Comparison of ENCODE assay signal across 1 cellular context in genomic region chr3:121574449-121574848, GRCh38.
A peak's percentile ranks its signal among the peaks of the same experiment; 100 is the strongest.
TF ChIP-seq lines count a peak whose summit lies in the region.

No MANE protein-coding gene starts in this region.

TF ChIP-seq in K562, 482 proteins besides CTCF, POLR2A, EP300 and RAD21 (continued from another document and continues in another):
- TF ChIP-seq, protein P1, sequence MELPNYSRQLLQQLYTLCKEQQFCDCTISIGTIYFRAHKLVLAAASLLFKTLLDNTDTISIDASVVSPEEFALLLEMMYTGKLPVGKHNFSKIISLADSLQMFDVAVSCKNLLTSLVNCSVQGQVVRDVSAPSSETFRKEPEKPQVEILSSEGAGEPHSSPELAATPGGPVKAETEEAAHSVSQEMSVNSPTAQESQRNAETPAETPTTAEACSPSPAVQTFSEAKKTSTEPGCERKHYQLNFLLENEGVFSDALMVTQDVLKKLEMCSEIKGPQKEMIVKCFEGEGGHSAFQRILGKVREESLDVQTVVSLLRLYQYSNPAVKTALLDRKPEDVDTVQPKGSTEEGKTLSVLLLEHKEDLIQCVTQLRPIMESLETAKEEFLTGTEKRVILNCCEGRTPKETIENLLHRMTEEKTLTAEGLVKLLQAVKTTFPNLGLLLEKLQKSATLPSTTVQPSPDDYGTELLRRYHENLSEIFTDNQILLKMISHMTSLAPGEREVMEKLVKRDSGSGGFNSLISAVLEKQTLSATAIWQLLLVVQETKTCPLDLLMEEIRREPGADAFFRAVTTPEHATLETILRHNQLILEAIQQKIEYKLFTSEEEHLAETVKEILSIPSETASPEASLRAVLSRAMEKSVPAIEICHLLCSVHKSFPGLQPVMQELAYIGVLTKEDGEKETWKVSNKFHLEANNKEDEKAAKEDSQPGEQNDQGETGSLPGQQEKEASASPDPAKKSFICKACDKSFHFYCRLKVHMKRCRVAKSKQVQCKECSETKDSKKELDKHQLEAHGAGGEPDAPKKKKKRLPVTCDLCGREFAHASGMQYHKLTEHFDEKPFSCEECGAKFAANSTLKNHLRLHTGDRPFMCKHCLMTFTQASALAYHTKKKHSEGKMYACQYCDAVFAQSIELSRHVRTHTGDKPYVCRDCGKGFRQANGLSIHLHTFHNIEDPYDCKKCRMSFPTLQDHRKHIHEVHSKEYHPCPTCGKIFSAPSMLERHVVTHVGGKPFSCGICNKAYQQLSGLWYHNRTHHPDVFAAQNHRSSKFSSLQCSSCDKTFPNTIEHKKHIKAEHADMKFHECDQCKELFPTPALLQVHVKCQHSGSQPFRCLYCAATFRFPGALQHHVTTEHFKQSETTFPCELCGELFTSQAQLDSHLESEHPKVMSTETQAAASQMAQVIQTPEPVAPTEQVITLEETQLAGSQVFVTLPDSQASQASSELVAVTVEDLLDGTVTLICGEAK (IDR thresholded peaks at IDR 0.05) = no peak; the same call in 1 of the 2 replicates
- TF ChIP-seq, protein P1 (CRISPR knock-in tag; IDR thresholded peaks at IDR 0.05) = no peak
- TF ChIP-seq ZNF311 (CRISPR knock-in tag; IDR thresholded peaks at IDR 0.05) (no peak), DMBX1 (CRISPR knock-in tag; IDR thresholded peaks at IDR 0.05; ENCODE audit: borderline replicate concordance) (no peak), ADNP (tag; IDR thresholded peaks at IDR 0.05) (no peak), MED1 (CRISPR knock-in tag; IDR thresholded peaks at IDR 0.05; ENCODE audit: borderline replicate concordance) (no peak), ZNF436 (CRISPR knock-in tag; IDR thresholded peaks at IDR 0.05) (no peak), ZKSCAN1 (IDR thresholded peaks at IDR 0.05; ENCODE audit: low read depth, low read length) (no peak), JUND (IDR thresholded peaks at IDR 0.05; ENCODE audit: borderline replicate concordance, low read depth, low read length) (peak; percentile 92), JUND (tag; IDR thresholded peaks at IDR 0.05; ENCODE audit: borderline replicate concordance, low read depth, low read length) (peak; percentile 89; the same call in 2 of the 3 replicates), CXXC5 (CRISPR knock-in tag; IDR thresholded peaks at IDR 0.05) (no peak), AFF4 (CRISPR knock-in tag; IDR thresholded peaks at IDR 0.05) (no peak), TSHZ1 (CRISPR knock-in tag; IDR thresholded peaks at IDR 0.05) (no peak), ZNF354B (CRISPR knock-in tag; IDR thresholded peaks at IDR 0.05) (no peak), CBX1 (IDR thresholded peaks at IDR 0.05; ENCODE audit: low read depth) (no peak), ARID1B (IDR thresholded peaks at IDR 0.05) (peak; percentile 87), SNIP1 (IDR thresholded peaks at IDR 0.05; ENCODE audit: low read depth) (no peak), EZH2 (IDR thresholded peaks at IDR 0.05; ENCODE audit: borderline replicate concordance, low read depth, low read length) (no peak), ZNF24 (IDR thresholded peaks at IDR 0.05) (no peak), CTBP1 (IDR thresholded peaks at IDR 0.05; ENCODE audit: borderline replicate concordance) (peak; percentile 40; the same call in 1 of the 2 replicates), ZNF699 (CRISPR knock-in tag; IDR thresholded peaks at IDR 0.05; ENCODE audit: insufficient replicate concordance) (no peak), ZBTB26 (CRISPR knock-in tag; IDR thresholded peaks at IDR 0.05) (no peak), MAFF (IDR thresholded peaks at IDR 0.05; ENCODE audit: low read length) (peak; percentile 86), ILK (tag; IDR thresholded peaks at IDR 0.05; ENCODE audit: borderline replicate concordance, low read depth) (no peak), RFX1 (IDR thresholded peaks at IDR 0.05) (no peak), ZNF239 (CRISPR knock-in tag; IDR thresholded peaks at IDR 0.05) (no peak), CBX5 (IDR thresholded peaks at IDR 0.05; ENCODE audit: borderline replicate concordance, low read depth) (no peak), NRF1 (conservative IDR thresholded peaks at IDR 0.05 in 1 of 2, IDR thresholded peaks at IDR 0.05 in 1 of 2) (no peak), NCOA2 (IDR thresholded peaks at IDR 0.05; ENCODE audit: partially characterized antibody in 2 of 2) (no peak), PHF20 (IDR thresholded peaks at IDR 0.05; ENCODE audit: partially characterized antibody) (no peak), RBM17 (IDR thresholded peaks at IDR 0.05; ENCODE audit: borderline replicate concordance, low read depth, low read length) (no peak), MAFK (IDR thresholded peaks at IDR 0.05; ENCODE audit: low read length) (peak; percentile 67; the same call in 1 of the 2 replicates), TRIM24 (IDR thresholded peaks at IDR 0.05) (peak; percentile 35 to 60; a peak in 1 of 4 replicates), ZKSCAN8 (CRISPR knock-in tag; IDR thresholded peaks at IDR 0.05) (no peak), HIVEP1 (CRISPR knock-in tag; IDR thresholded peaks at IDR 0.05) (no peak), MTA1 (IDR thresholded peaks at IDR 0.05; ENCODE audit: borderline replicate concordance) (no peak), PRPF4 (IDR thresholded peaks at IDR 0.05; ENCODE audit: insufficient read depth, low read depth, low read length, poor library complexity, severe bottlenecking) (no peak), ZNF780A (CRISPR knock-in tag; IDR thresholded peaks at IDR 0.05) (no peak), FOXP4 (CRISPR knock-in tag; IDR thresholded peaks at IDR 0.05; ENCODE audit: borderline replicate concordance) (no peak), BDP1 (IDR thresholded peaks at IDR 0.05; ENCODE audit: insufficient read depth, insufficient read length) (no peak)
- TF ChIP-seq, protein P2, sequence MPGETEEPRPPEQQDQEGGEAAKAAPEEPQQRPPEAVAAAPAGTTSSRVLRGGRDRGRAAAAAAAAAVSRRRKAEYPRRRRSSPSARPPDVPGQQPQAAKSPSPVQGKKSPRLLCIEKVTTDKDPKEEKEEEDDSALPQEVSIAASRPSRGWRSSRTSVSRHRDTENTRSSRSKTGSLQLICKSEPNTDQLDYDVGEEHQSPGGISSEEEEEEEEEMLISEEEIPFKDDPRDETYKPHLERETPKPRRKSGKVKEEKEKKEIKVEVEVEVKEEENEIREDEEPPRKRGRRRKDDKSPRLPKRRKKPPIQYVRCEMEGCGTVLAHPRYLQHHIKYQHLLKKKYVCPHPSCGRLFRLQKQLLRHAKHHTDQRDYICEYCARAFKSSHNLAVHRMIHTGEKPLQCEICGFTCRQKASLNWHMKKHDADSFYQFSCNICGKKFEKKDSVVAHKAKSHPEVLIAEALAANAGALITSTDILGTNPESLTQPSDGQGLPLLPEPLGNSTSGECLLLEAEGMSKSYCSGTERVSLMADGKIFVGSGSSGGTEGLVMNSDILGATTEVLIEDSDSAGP (CRISPR knock-in tag; IDR thresholded peaks at IDR 0.05) = no peak
- TF ChIP-seq, protein P3, sequence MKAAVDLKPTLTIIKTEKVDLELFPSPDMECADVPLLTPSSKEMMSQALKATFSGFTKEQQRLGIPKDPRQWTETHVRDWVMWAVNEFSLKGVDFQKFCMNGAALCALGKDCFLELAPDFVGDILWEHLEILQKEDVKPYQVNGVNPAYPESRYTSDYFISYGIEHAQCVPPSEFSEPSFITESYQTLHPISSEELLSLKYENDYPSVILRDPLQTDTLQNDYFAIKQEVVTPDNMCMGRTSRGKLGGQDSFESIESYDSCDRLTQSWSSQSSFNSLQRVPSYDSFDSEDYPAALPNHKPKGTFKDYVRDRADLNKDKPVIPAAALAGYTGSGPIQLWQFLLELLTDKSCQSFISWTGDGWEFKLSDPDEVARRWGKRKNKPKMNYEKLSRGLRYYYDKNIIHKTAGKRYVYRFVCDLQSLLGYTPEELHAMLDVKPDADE (conservative IDR thresholded peaks at IDR 0.05; ENCODE audit: control insufficient read depth, low read depth, low read length) = no peak
